ENCODE assay signal across 11 cellular contexts in genomic region chr3:31106912-31107311, GRCh38.
A peak's percentile ranks its signal among the peaks of the same experiment; 100 is the strongest.
DNase-seq lines count a peak whose midpoint lies in the region; ATAC-seq, FAIRE-seq and TF ChIP-seq lines count a peak whose summit lies in the region.
"Had no signal": no experiment of that assay in that cellular context is flagged by ENCODE, and none has a peak within 500 bp of the region (broad histone marks: within the 10 kb centered on the region; RNA-seq: fewer than 3 reads in every experiment).

No MANE protein-coding gene starts in this region.

- no peak overlapping the region for H3K4me2 ChIP-seq in OCI-LY7 (ENCODE audit: low read length)

- H2AFZ ChIP-seq in OCI-LY7 (ENCODE audit: low read length), result no peak overlapping the region

- FAIRE-seq in GM12892 (lab: Jason Lieb, UNC), result peak; percentile 36

- no peak overlapping the region for H3K27ac ChIP-seq in OCI-LY7 (ENCODE audit: low read depth, low read length, poor library complexity, severe bottlenecking)

- H4K20me1 ChIP-seq in OCI-LY7 (ENCODE audit: insufficient read depth, low read length), result no peaks in the 10 kb centered on the region

- H3K4me1 ChIP-seq in OCI-LY7 (ENCODE audit: insufficient read depth, low read length, poor library complexity, severe bottlenecking), result no peaks in the 10 kb centered on the region

- POLR2A ChIA-PET in OCI-LY7 (lab: Charles Lee), result no interaction called here

- no peak overlapping the region for H3K4me3 ChIP-seq in OCI-LY7 (ENCODE audit: low read depth, low read length, poor library complexity, severe bottlenecking)

- DNase-seq in GM12892 (ENCODE audit: insufficient read length) (no peak), OCI-M1 (lab: John Stamatoyannopoulos, UW) (peak; percentile 72), COLO829 (ENCODE audit: low spot score) (no peak), NCI-H187 treated with DMSO at 0.1 percent for 48 hours (lab: John Stamatoyannopoulos, UW) (no peak), OCI-LY7 (ENCODE audit: low spot score) (no peak), iPS-NIHi7 (ENCODE audit: extremely low spot score) (no peak)
- DNase-seq: H7, NCI-H1105, SHP77 treated with DMSO at 0.1 percent for 48 hours had no signal

- TF ChIP-seq CTCF in OCI-LY7 (conservative IDR thresholded peaks at IDR 0.05; ENCODE audit: low read length), result no peak

- CTCF ChIA-PET in OCI-LY7 (lab: Charles Lee; ENCODE audit: unreplicated experiment), result no interaction called here

- H3K36me3 ChIP-seq in OCI-LY7 (ENCODE audit: insufficient read depth, low read length), result no peaks in the 10 kb centered on the region

- TF ChIP-seq POLR2A in GM12892 (IDR thresholded peaks at IDR 0.05; ENCODE audit: low read depth, low read length), result no peak

- no peaks in the 10 kb centered on the region for H3K79me2 ChIP-seq in OCI-LY7 (ENCODE audit: insufficient read depth, low read depth, low read length)

- BruUV-seq in OCI-LY7 (replicated peaks; lab: Mats Ljungman, UMichigan), result no TSS peak

- H3K9me2 ChIP-seq in OCI-LY7 (ENCODE audit: insufficient read depth, low read length), result no peaks in the 10 kb centered on the region

- ATAC-seq in GM19328 (IDR thresholded peaks at IDR 0.05; ENCODE audit: unreplicated experiment) (peak; percentile 69), HG02884 (IDR thresholded peaks at IDR 0.05; ENCODE audit: unreplicated experiment) (peak; percentile 81)

- no peaks in the 10 kb centered on the region for H3K9me3 ChIP-seq in OCI-LY7 (ENCODE audit: low read length)

- intact Hi-C loops in OCI-LY7 (cut with micrococcal nuclease; ENCODE audit: unreplicated experiment), result no loop called here
